ENCODE assay signal across 25 cellular contexts in the genomic region with DNA sequence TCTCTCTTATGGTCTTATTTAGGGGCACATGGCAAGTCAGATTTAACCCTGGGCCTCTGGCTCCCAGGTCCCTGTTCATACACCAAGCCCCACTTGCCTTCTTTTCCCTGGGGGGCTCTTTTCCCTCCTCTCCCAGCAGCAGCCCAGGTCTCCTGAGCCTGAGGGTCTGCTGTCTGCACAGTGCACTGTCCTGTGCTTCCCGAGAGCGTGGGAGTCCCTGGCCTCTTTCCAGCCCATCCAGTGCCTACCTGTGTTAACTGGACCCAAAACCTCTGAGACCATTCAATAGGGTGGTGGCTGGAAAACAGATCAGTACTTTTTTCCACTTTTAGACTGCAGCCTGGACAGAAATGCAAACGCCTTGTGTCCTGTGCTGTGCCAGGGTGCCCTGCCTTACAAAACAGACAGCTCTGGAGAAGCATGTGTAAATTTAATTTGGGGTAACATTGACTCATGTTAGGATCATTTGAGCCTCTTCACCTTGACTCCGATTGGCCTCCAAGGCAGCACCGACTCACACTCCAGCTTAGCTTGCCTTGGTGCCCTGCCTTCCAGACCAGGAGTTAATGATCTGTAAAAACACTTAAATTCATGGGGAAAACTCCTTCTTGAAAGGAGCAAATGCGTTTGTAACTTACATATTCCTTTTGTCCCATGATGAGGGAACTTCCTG. TPM values are rescaled to one million over a fixed set of nuclear protein-coding genes. Genes with fewer than 3 reads are reported as not detected.
DNase-seq lines count a peak whose midpoint lies in the region; ATAC-seq, FAIRE-seq and TF ChIP-seq lines count a peak whose summit lies in the region.
"Had no signal": no experiment of that assay in that cellular context is flagged by ENCODE, and none has a peak within 500 bp of the region (broad histone marks: within the 10 kb centered on the region; RNA-seq: fewer than 3 reads in every experiment).

No MANE protein-coding gene starts in this region.

- H3K4me2 ChIP-seq in PC-3 (ENCODE audit: low read length) (no peak overlapping the region), hepatocyte (peak overlapping the region; percentile 61)

- POLR2A ChIA-PET in PC-3 (lab: Charles Lee; ENCODE audit: unreplicated experiment) = no interaction called here

- TF ChIP-seq CTCF in PC-3 (conservative IDR thresholded peaks at IDR 0.05; ENCODE audit: low read depth, low read length) (no peak), hepatocyte (IDR thresholded peaks at IDR 0.05; ENCODE audit: poor library complexity) (no peak), sigmoid colon (IDR thresholded peaks at IDR 0.05) (no peak), ovary (IDR thresholded peaks at IDR 0.05) (no peak), kidney (IDR thresholded peaks at IDR 0.05; ENCODE audit: borderline replicate concordance, extremely low read depth, insufficient read depth) (no peak)

- H3K27ac ChIP-seq in PC-3 (ENCODE audit: low read length) (no peak overlapping the region), hepatocyte (peak overlapping the region; percentile 55), sigmoid colon (peak overlapping the region in 3 of 4 donors; percentile 56 to 67 (median 61)), ovary (peak overlapping the region in 1 of 2 donors; percentile 30), kidney (ENCODE audit: low read depth in 2 of 2, low read length in 2 of 2) (no peak overlapping the region)
- H3K27ac ChIP-seq: adrenal gland had no signal

- DNase-seq in H54 (ENCODE audit: insufficient read length, low spot score) = no peak
- DNase-seq in PC-3 = no peak
- DNase-seq in hepatocyte (ENCODE audit: low spot score) = no peak
- no peak for DNase-seq in sigmoid colon
- DNase-seq in ovary = no peak
- DNase-seq in kidney = no peak
- DNase-seq: activated CD4-positive, alpha-beta T cell treated with anti-CD3 and anti-CD28 coated beads for 4 hours; activated effector memory CD4-positive, alpha-beta T cell treated with Interleukin-2 at 50 U/mL for 16 hours; adrenal gland; CD8-positive, alpha-beta T cell; DMS153; GF-D8; head of caudate nucleus; KG1; left ventricle myocardium inferior; MV-4-11; NCI-H187 treated with DMSO at 0.1 percent for 48 hours; NCI-H748 treated with DMSO at 0.1 percent for 48 hours; SHP77 treated with DMSO at 0.1 percent for 48 hours had no signal

- H3K36me3 ChIP-seq in PC-3 (ENCODE audit: low read depth, low read length) = no peaks in the 10 kb centered on the region
- no peaks in the 10 kb centered on the region for H3K36me3 ChIP-seq in hepatocyte (replicated peaks; ENCODE audit: insufficient read depth, low read depth)
- peaks cover 0 to 6% (median 1%) of the 10 kb centered on the region in 4 donors for H3K36me3 ChIP-seq in sigmoid colon
- H3K36me3 ChIP-seq in ovary = no peaks in the 10 kb centered on the region
- H3K36me3 ChIP-seq in kidney (ENCODE audit: control insufficient read depth in 1 of 2, insufficient read depth in 2 of 2, low read length in 2 of 2) = no peaks in the 10 kb centered on the region
- H3K36me3 ChIP-seq: adrenal gland, left ventricle myocardium inferior, prostate gland had no signal

- H3K27me3 ChIP-seq in PC-3 (ENCODE audit: low read length) = no peaks in the 10 kb centered on the region
- H3K27me3 ChIP-seq in hepatocyte = no peaks in the 10 kb centered on the region
- no peaks in the 10 kb centered on the region for H3K27me3 ChIP-seq in sigmoid colon
- no peaks in the 10 kb centered on the region for H3K27me3 ChIP-seq in ovary
- H3K27me3 ChIP-seq: adrenal gland had no signal

- no peak overlapping the region for H3K9ac ChIP-seq in PC-3 (ENCODE audit: low read length)
- no peak overlapping the region for H3K9ac ChIP-seq in kidney (ENCODE audit: low read length in 2 of 2)

- CTCF ChIA-PET in PC-3 (lab: Charles Lee) = no interaction called here

- no peaks in the 10 kb centered on the region for H3K9me2 ChIP-seq in PC-3 (replicated peaks; ENCODE audit: low read length)
- H3K9me2 ChIP-seq in hepatocyte (replicated peaks; ENCODE audit: insufficient read depth) = no peaks in the 10 kb centered on the region

- BruUV-seq in PC-3 (replicated peaks; lab: Mats Ljungman, UMichigan) = no TSS peak

- TF ChIP-seq POLR2A in H54 (IDR thresholded peaks at IDR 0.05; ENCODE audit: low read depth, low read length) (no peak), sigmoid colon (IDR thresholded peaks at IDR 0.05) (no peak), ovary (IDR thresholded peaks at IDR 0.05) (no peak)

- TF ChIP-seq EP300 in sigmoid colon (IDR thresholded peaks at IDR 0.05) (no peak), ovary (IDR thresholded peaks at IDR 0.05) (no peak)

- FAIRE-seq in H54 (lab: Jason Lieb, UNC) (peak; percentile 36), kidney (lab: Jason Lieb, UNC) (no peak)
- FAIRE-seq: endometrium had no signal

- no peaks in the 10 kb centered on the region for H3F3A ChIP-seq in PC-3 (ENCODE audit: low read length, unreplicated experiment)

- ATAC-seq in PC-3 (peak; percentile 74), GM18498 (IDR thresholded peaks at IDR 0.05; ENCODE audit: unreplicated experiment) (no peak)
- ATAC-seq: CD8-positive, alpha-beta T cell; stimulated activated memory B cell treated with anti-CD40 and anti-IgM and Interleukin-4, amounts not matched to agents 10 μg/mL and 1 μg/mL and 100 μg/mL, for 72 hours had no signal

- H3K4me3 ChIP-seq in PC-3 (ENCODE audit: low read length) = no peak overlapping the region
- H3K4me3 ChIP-seq in hepatocyte = no peak overlapping the region
- no peak overlapping the region for H3K4me3 ChIP-seq in sigmoid colon
- no peak overlapping the region for H3K4me3 ChIP-seq in ovary
- no peak overlapping the region for H3K4me3 ChIP-seq in kidney (ENCODE audit: low read length in 2 of 2)
- H3K4me3 ChIP-seq: adrenal gland, prostate gland, skin epidermis had no signal

- 81% methylated on average over 6 of the region's 6 CpGs for whole genome bisulfite sequencing in hepatocyte (ENCODE audit: low lambda C conversion rate, missing lambda C conversion rate)
- 48 to 75% methylated on average over 6 of the region's 6 CpGs for WGBS in sigmoid colon, 2 donors
- whole genome bisulfite sequencing in ovary, 3 donors = 77 to 82% (median 80%) methylated on average over 6 of the region's 6 CpGs

- intact Hi-C loops in PC-3 (cut with micrococcal nuclease) = no loop called here
- intact Hi-C loops in sigmoid colon (cut with DNase I) = no loop called here
- intact Hi-C loops in ovary (cut with DNase I) = no loop called here
- intact Hi-C loops in kidney (cut with DNase I) = no loop called here

- 0 out of 2 replicates have a peak overlapping the region, but pooled peaks have one; percentile 34 for H2AFZ ChIP-seq in PC-3 (ENCODE audit: low read length)
- H2AFZ ChIP-seq in hepatocyte = no peak overlapping the region

- H3K4me1 ChIP-seq in PC-3 (ENCODE audit: insufficient read depth, low read length) = peaks cover 8% of the 10 kb centered on the region
- H3K4me1 ChIP-seq in hepatocyte (ENCODE audit: insufficient read depth) = peaks cover 12% of the 10 kb centered on the region
- peaks cover 0 to 36% (median 33%) of the 10 kb centered on the region in 4 donors for H3K4me1 ChIP-seq in sigmoid colon
- peaks cover 6% of the 10 kb centered on the region for H3K4me1 ChIP-seq in ovary (ENCODE audit: insufficient read depth)
- H3K4me1 ChIP-seq in kidney (ENCODE audit: control insufficient read depth in 1 of 2, insufficient read depth in 1 of 2, low read depth in 1 of 2, low read length in 2 of 2) = no peaks in the 10 kb centered on the region
- H3K4me1 ChIP-seq: adrenal gland, left ventricle myocardium inferior, prostate gland had no signal

- H3K9me3 ChIP-seq in PC-3 (ENCODE audit: low read length) (no peaks in the 10 kb centered on the region), hepatocyte (ENCODE audit: low read depth) (no peaks in the 10 kb centered on the region), sigmoid colon (no peaks in the 10 kb centered on the region), ovary (no peaks in the 10 kb centered on the region), kidney (ENCODE audit: control insufficient read depth in 1 of 2, low read length in 2 of 2) (no peaks in the 10 kb centered on the region)
- H3K9me3 ChIP-seq: adrenal gland, prostate gland had no signal

- H4K20me1 ChIP-seq in PC-3 (ENCODE audit: low read length) = no peaks in the 10 kb centered on the region
- H4K20me1 ChIP-seq in hepatocyte (ENCODE audit: insufficient read depth, poor library complexity, severe bottlenecking) = no peaks in the 10 kb centered on the region

- H3K79me2 ChIP-seq in PC-3 (ENCODE audit: low read length) (no peaks in the 10 kb centered on the region), hepatocyte (peaks cover 6% of the 10 kb centered on the region)

RNA-seq across cellular contexts. Expression of gene TWIST2, which starts 34.3 kb away (rescaled TPM):
- total RNA-seq in PC-3 (2014; rRNA removed) (4.4 and 5.8 TPM in 2 replicates), hepatocyte (19.7 and 21.1 TPM in 2 replicates), sigmoid colon (10 to 100 TPM; 53.9 to 92.2 (median 79.3) TPM), ovary (100 to 1,000 TPM in 1 of 7 donors, 10 to 100 TPM in 6; 17.8 to 104 (median 40.7) TPM), kidney (1.4 TPM)
- polyA plus RNA-seq in hepatocyte (11.3 and 13.5 TPM in 2 replicates), sigmoid colon (10 to 100 TPM in 1 of 3 donors, 1 to 10 TPM in 1, under 1 TPM in 1; 0.92 to 22.8 (median 3.8) TPM), ovary (10 to 100 TPM; 14.2 to 32.7 TPM), kidney (ENCODE audit: insufficient read depth, low read depth, low replicate concordance) (0.56 TPM)
- total RNA-seq: CD8-positive, alpha-beta T cell had no signal
- polyA plus RNA-seq: neural cell had no signal

Comparison
In these comparisons a context has a peak if more than half of its experiments do, and no peak if none do; other contexts are left out.
1. H3K27ac ChIP-seq: peak in hepatocyte (single experiment) and sigmoid colon (3 of 4); none in PC-3 (single experiment) and kidney (0 of 2).